ENCODE assay signal across 21 cellular contexts in genomic region chr5:142255831-142256230, GRCh38.
DNase-seq lines count a peak whose midpoint lies in the region; ATAC-seq and TF ChIP-seq lines count a peak whose summit lies in the region.
"Had no signal": no experiment of that assay in that cellular context is flagged by ENCODE, and none has a peak within 500 bp of the region (broad histone marks: within the 10 kb centered on the region; RNA-seq: fewer than 3 reads in every experiment).

No MANE protein-coding gene starts in this region.

- no peak for ATAC-seq in SK-N-SH treated with all-trans-retinoic acid at 6 μM for 48 hours
- ATAC-seq: CD8-positive, alpha-beta T cell; GM12878; GM23338; HCT116 had no signal

- H3K27me3 ChIP-seq in SK-N-SH (ENCODE audit: insufficient read depth): no peaks in the 10 kb centered on the region
- H3K27me3 ChIP-seq: BLaER1 had no signal

- no peaks in the 10 kb centered on the region for H4K20me1 ChIP-seq in SK-N-SH (ENCODE audit: insufficient read depth)
- H4K20me1 ChIP-seq: BLaER1 had no signal

- no peak overlapping the region for H3K9ac ChIP-seq in SK-N-SH
- H3K9ac ChIP-seq: BLaER1 had no signal

- no peak for TF ChIP-seq CTCF in SK-N-SH (IDR thresholded peaks at IDR 0.05)
- TF ChIP-seq CTCF in fibroblast of mammary gland (conservative IDR thresholded peaks at IDR 0.05; ENCODE audit: control insufficient read depth, insufficient read depth, low read depth, low read length): no peak
- no peak for TF ChIP-seq CTCF in RWPE1 (conservative IDR thresholded peaks at IDR 0.05; ENCODE audit: low read depth)
- TF ChIP-seq CTCF in foreskin fibroblast (IDR thresholded peaks at IDR 0.05; ENCODE audit: low read depth, low read length): no peak

- WGBS in SK-N-SH (ENCODE audit: low lambda C conversion rate): 100% methylated on average over 1 of the region's 1 CpG

- no peaks in the 10 kb centered on the region for H3K9me3 ChIP-seq in SK-N-SH
- H3K9me3 ChIP-seq: BLaER1, Caco-2 had no signal

- H3K4me1 ChIP-seq in SK-N-SH (ENCODE audit: control insufficient read depth in 1 of 2, insufficient read depth in 2 of 2, low read depth in 1 of 2, low read length in 1 of 2): no peaks in the 10 kb centered on the region; a peak in 1 of 4 replicates
- H3K4me1 ChIP-seq: BLaER1, Caco-2 had no signal

- peaks cover 13% of the 10 kb centered on the region for H3F3A ChIP-seq in SK-N-SH (replicated peaks; ENCODE audit: insufficient read depth)

- H3K4me3 ChIP-seq in SK-N-SH (ENCODE audit: low read depth in 2 of 2, low read length in 1 of 2): no peak overlapping the region
- no peak overlapping the region for H3K4me3 ChIP-seq in fibroblast of mammary gland (ENCODE audit: control insufficient read depth, low read depth, low read length)
- no peak overlapping the region for H3K4me3 ChIP-seq in foreskin fibroblast (ENCODE audit: low read depth in 1 of 2, low read length in 2 of 2)
- H3K4me3 ChIP-seq: BLaER1, GM12878, GM23338 had no signal

- H3K4me2 ChIP-seq in SK-N-SH: no peak overlapping the region
- H3K4me2 ChIP-seq: BLaER1, GM23338 had no signal

- H2AFZ ChIP-seq in SK-N-SH (ENCODE audit: low read depth): no peak overlapping the region
- H2AFZ ChIP-seq: GM23338 had no signal

- H3K79me2 ChIP-seq in SK-N-SH (ENCODE audit: insufficient read depth): no peaks in the 10 kb centered on the region

- CTCF ChIA-PET in SK-N-SH (lab: Yijun Ruan, JAX) (interaction anchor here (0.7 to 1.0 kb wide), 2 partner anchors 13 to 1039 kb away, joined by 3 read pairs; no protein-coding TSS in a partner anchor), RWPE1 (lab: Yijun Ruan, JAX) (no interaction called here)

- no peaks in the 10 kb centered on the region for H3K36me3 ChIP-seq in SK-N-SH (replicated peaks in 1 of 2; ENCODE audit: control insufficient read depth in 1 of 2, insufficient read depth in 2 of 2, low read length in 1 of 2)
- H3K36me3 ChIP-seq: BLaER1 had no signal

- DNase-seq in SK-N-SH (no peak), M059J (ENCODE audit: low read depth) (peak; percentile 40), fibroblast of mammary gland (ENCODE audit: low read depth) (peak; percentile 16), NCI-H128 (lab: John Stamatoyannopoulos, UW; ENCODE audit: unreplicated experiment) (no peak), RWPE1 (ENCODE audit: low spot score) (no peak), foreskin fibroblast (no peak)
- DNase-seq: Caco-2; CD4-positive, CD25-positive, alpha-beta regulatory T cell; CD8-positive, alpha-beta T cell; DMS153; DND-41; GDM1; H9; HFFc6 had no signal

- no peak for TF ChIP-seq RAD21 in SK-N-SH (IDR thresholded peaks at IDR 0.05; ENCODE audit: low read length)

- H3K9me2 ChIP-seq in SK-N-SH: no peaks in the 10 kb centered on the region

- H3K27ac ChIP-seq in SK-N-SH (ENCODE audit: low read depth in 2 of 2, low read length in 1 of 2): no peak overlapping the region
- no peak overlapping the region for H3K27ac ChIP-seq in RWPE1
- H3K27ac ChIP-seq: 22Rv1, BLaER1, C4-2B had no signal

- POLR2A ChIA-PET in SK-N-SH (lab: Yijun Ruan, JAX): no interaction called here
- POLR2A ChIA-PET in RWPE1 (lab: Yijun Ruan, JAX; ENCODE audit: low non-redundant PET): no interaction called here

- TF ChIP-seq EP300 in SK-N-SH (IDR thresholded peaks at IDR 0.05; ENCODE audit: borderline replicate concordance in 1 of 2, low read depth in 1 of 2, low read length in 1 of 2): no peak

TF ChIP-seq in SK-N-SH treated with all-trans-retinoic acid at 6 μM for 48 hours, 23 proteins besides CTCF, POLR2A, EP300 and RAD21:
- TF ChIP-seq, protein P1, sequence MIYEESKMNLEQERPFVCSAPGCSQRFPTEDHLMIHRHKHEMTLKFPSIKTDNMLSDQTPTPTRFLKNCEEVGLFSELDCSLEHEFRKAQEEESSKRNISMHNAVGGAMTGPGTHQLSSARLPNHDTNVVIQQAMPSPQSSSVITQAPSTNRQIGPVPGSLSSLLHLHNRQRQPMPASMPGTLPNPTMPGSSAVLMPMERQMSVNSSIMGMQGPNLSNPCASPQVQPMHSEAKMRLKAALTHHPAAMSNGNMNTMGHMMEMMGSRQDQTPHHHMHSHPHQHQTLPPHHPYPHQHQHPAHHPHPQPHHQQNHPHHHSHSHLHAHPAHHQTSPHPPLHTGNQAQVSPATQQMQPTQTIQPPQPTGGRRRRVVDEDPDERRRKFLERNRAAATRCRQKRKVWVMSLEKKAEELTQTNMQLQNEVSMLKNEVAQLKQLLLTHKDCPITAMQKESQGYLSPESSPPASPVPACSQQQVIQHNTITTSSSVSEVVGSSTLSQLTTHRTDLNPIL (CRISPR knock-in tag; IDR thresholded peaks at IDR 0.05; ENCODE audit: low read depth): no peak
- TF ChIP-seq ARNTL (CRISPR knock-in tag; IDR thresholded peaks at IDR 0.05; ENCODE audit: borderline replicate concordance, low read depth) (no peak), TOX (CRISPR knock-in tag; IDR thresholded peaks at IDR 0.05; ENCODE audit: borderline replicate concordance) (no peak), ZNF8 (CRISPR knock-in tag; IDR thresholded peaks at IDR 0.05) (no peak), ZNF565 (CRISPR knock-in tag; conservative IDR thresholded peaks at IDR 0.05; ENCODE audit: low read depth) (0 out of 2 replicates have a peak, but pooled peaks have one; percentile 29), CSDC2 (CRISPR knock-in tag; IDR thresholded peaks at IDR 0.05) (no peak)

TF ChIP-seq in SK-N-SH, 30 proteins besides CTCF, POLR2A, EP300 and RAD21:
- TF ChIP-seq YY1 (IDR thresholded peaks at IDR 0.05; ENCODE audit: low read depth): no peak
- TF ChIP-seq, protein P2, sequence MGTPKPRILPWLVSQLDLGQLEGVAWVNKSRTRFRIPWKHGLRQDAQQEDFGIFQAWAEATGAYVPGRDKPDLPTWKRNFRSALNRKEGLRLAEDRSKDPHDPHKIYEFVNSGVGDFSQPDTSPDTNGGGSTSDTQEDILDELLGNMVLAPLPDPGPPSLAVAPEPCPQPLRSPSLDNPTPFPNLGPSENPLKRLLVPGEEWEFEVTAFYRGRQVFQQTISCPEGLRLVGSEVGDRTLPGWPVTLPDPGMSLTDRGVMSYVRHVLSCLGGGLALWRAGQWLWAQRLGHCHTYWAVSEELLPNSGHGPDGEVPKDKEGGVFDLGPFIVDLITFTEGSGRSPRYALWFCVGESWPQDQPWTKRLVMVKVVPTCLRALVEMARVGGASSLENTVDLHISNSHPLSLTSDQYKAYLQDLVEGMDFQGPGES (IDR thresholded peaks at IDR 0.05; ENCODE audit: low read depth, low read length): no peak
- TF ChIP-seq TAF1 (IDR thresholded peaks at IDR 0.05; ENCODE audit: borderline replicate concordance, low read depth, low read length): no peak
- no peak for TF ChIP-seq FOSL2 (IDR thresholded peaks at IDR 0.05; ENCODE audit: borderline replicate concordance, low read depth)
- TF ChIP-seq FOXJ3 (CRISPR knock-in tag; IDR thresholded peaks at IDR 0.05): no peak
- TF ChIP-seq, protein P3, sequence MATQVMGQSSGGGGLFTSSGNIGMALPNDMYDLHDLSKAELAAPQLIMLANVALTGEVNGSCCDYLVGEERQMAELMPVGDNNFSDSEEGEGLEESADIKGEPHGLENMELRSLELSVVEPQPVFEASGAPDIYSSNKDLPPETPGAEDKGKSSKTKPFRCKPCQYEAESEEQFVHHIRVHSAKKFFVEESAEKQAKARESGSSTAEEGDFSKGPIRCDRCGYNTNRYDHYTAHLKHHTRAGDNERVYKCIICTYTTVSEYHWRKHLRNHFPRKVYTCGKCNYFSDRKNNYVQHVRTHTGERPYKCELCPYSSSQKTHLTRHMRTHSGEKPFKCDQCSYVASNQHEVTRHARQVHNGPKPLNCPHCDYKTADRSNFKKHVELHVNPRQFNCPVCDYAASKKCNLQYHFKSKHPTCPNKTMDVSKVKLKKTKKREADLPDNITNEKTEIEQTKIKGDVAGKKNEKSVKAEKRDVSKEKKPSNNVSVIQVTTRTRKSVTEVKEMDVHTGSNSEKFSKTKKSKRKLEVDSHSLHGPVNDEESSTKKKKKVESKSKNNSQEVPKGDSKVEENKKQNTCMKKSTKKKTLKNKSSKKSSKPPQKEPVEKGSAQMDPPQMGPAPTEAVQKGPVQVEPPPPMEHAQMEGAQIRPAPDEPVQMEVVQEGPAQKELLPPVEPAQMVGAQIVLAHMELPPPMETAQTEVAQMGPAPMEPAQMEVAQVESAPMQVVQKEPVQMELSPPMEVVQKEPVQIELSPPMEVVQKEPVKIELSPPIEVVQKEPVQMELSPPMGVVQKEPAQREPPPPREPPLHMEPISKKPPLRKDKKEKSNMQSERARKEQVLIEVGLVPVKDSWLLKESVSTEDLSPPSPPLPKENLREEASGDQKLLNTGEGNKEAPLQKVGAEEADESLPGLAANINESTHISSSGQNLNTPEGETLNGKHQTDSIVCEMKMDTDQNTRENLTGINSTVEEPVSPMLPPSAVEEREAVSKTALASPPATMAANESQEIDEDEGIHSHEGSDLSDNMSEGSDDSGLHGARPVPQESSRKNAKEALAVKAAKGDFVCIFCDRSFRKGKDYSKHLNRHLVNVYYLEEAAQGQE (IDR thresholded peaks at IDR 0.05; ENCODE audit: low read depth, low read length): no peak
- no peak for TF ChIP-seq GATA2 (CRISPR knock-in tag; IDR thresholded peaks at IDR 0.05)
- TF ChIP-seq USF1 (IDR thresholded peaks at IDR 0.05; ENCODE audit: borderline replicate concordance, low read depth): no peak
- TF ChIP-seq MEF2A (IDR thresholded peaks at IDR 0.05; ENCODE audit: borderline replicate concordance, low read depth): no peak
- TF ChIP-seq, protein P4, sequence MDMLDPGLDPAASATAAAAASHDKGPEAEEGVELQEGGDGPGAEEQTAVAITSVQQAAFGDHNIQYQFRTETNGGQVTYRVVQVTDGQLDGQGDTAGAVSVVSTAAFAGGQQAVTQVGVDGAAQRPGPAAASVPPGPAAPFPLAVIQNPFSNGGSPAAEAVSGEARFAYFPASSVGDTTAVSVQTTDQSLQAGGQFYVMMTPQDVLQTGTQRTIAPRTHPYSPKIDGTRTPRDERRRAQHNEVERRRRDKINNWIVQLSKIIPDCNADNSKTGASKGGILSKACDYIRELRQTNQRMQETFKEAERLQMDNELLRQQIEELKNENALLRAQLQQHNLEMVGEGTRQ (IDR thresholded peaks at IDR 0.05; ENCODE audit: borderline replicate concordance, low read depth, low read length): no peak

Comparison
In these comparisons a context has a peak if more than half of its experiments do, and no peak if none do; other contexts are left out.
1. DNase-seq: peak in M059J (single experiment) and fibroblast of mammary gland (single experiment); none in SK-N-SH (single experiment), NCI-H128 (single experiment), RWPE1 (single experiment) and foreskin fibroblast (0 of 2).